In genomic region chr20:48875233-48875913, GRCh38 we compare ENCODE assay signal across 1 cellular context.
TF ChIP-seq lines count a peak whose summit lies in the region.

No MANE protein-coding gene starts in this region.

TF ChIP-seq in GM12878, 131 proteins besides CTCF, POLR2A, EP300 and RAD21:
- TF ChIP-seq HSF1 (IDR thresholded peaks at IDR 0.05; ENCODE audit: low read depth, low read length): no peak
- TF ChIP-seq NRF1 (conservative IDR thresholded peaks at IDR 0.05; ENCODE audit: low read depth, low read length): no peak
- no peak for TF ChIP-seq ZSCAN29 (IDR thresholded peaks at IDR 0.05)
- TF ChIP-seq ZBTB11 (CRISPR knock-in tag; IDR thresholded peaks at IDR 0.05): no peak
- no peak for TF ChIP-seq BMI1 (IDR thresholded peaks at IDR 0.05; ENCODE audit: borderline replicate concordance)
